In genomic region chr13:46469064-46469463, GRCh38 we compare ENCODE assay signal across 13 cellular contexts.
DNase-seq lines count a peak whose midpoint lies in the region; ATAC-seq and TF ChIP-seq lines count a peak whose summit lies in the region.
"Had no signal": no experiment of that assay in that cellular context is flagged by ENCODE, and none has a peak within 500 bp of the region (broad histone marks: within the 10 kb centered on the region; RNA-seq: fewer than 3 reads in every experiment).

No MANE protein-coding gene starts in this region.

- H3K27ac ChIP-seq in HEK293 (ENCODE audit: extremely low read depth, low read depth, low read length) (no peak overlapping the region), tibial artery (peak overlapping the region; percentile 8 to 11), spleen (no peak overlapping the region), upper lobe of right lung (no peak overlapping the region)
- H3K27ac ChIP-seq: SJCRH30, testis had no signal

- peak overlapping the region; percentile 60 for H3K9ac ChIP-seq in adipocyte (ENCODE audit: low read length)

- TF ChIP-seq POLR2A in spleen (IDR thresholded peaks at IDR 0.05), result no peak

- peaks cover 11% of the 10 kb centered on the region for H3K4me1 Mint-ChIP-seq in glutamatergic neuron (ENCODE audit: low read depth, unreplicated experiment)

- peaks cover 5% of the 10 kb centered on the region; the same call in 1 of the 2 replicates for H3K4me1 ChIP-seq in HEK293 (ENCODE audit: control insufficient read depth, insufficient read depth, low read length)
- H3K4me1 ChIP-seq in adipocyte (ENCODE audit: control insufficient read depth, insufficient read depth, low read length), result peaks cover 21% of the 10 kb centered on the region
- peaks cover 0 to 28% (median 14%) of the 10 kb centered on the region in 4 donors for H3K4me1 ChIP-seq in tibial artery
- H3K4me1 ChIP-seq in spleen, result no peaks in the 10 kb centered on the region
- H3K4me1 ChIP-seq in upper lobe of right lung, result no peaks in the 10 kb centered on the region
- H3K4me1 ChIP-seq: testis had no signal

- H3K36me3 Mint-ChIP-seq in glutamatergic neuron (ENCODE audit: unreplicated experiment), result no peaks in the 10 kb centered on the region

- CTCF ChIA-PET in HEK293 (lab: Yijun Ruan, JAX), result interaction anchor here (0.6 to 0.8 kb wide), 3 partner anchors 17 to 232 kb away, joined by 4 to 7 read pairs (median 6); no protein-coding TSS in a partner anchor

- H3K27me3 ChIP-seq in adipocyte (replicated peaks; ENCODE audit: control insufficient read depth, insufficient read depth, low read length) (no peaks in the 10 kb centered on the region), tibial artery (no peaks in the 10 kb centered on the region), spleen (replicated peaks in 1 of 7) (no peaks in the 10 kb centered on the region), upper lobe of right lung (no peaks in the 10 kb centered on the region)
- H3K27me3 ChIP-seq: SJCRH30, testis had no signal

- H3K27me3 Mint-ChIP-seq in glutamatergic neuron (ENCODE audit: unreplicated experiment), result no peaks in the 10 kb centered on the region

- intact Hi-C loops in tibial artery (cut with DNase I; ENCODE audit: low total_unique reads) (no loop called here), spleen (cut with DNase I; ENCODE audit: low total_unique reads) (no loop called here), upper lobe of right lung (cut with DNase I) (no loop called here)

- 22 to 36% (median 27%) methylated on average over 2 of the region's 2 CpGs for WGBS in spleen, 5 donors

- peak; percentile 80 for DNase-seq in adipocyte (ENCODE audit: low read depth)
- no peak for DNase-seq in glutamatergic neuron
- DNase-seq in tibial artery, result no peak
- no peak for DNase-seq in NCI-H2171 treated with DMSO at 0.1 percent for 48 hours (lab: John Stamatoyannopoulos, UW)
- no peak for DNase-seq in spleen
- no peak for DNase-seq in upper lobe of right lung
- DNase-seq: activated T-cell treated with anti-CD3 and anti-CD28 coated beads, Interleukin-2, amount 50 U/mL, for 4 hours; COR-L47; NCI-H187 treated with DMSO at 0.1 percent for 48 hours; SJCRH30; testis had no signal

- H3K9me3 ChIP-seq in HEK293 (ENCODE audit: control insufficient read depth, insufficient read depth, low read depth, low read length), result no peaks in the 10 kb centered on the region
- no peaks in the 10 kb centered on the region for H3K9me3 ChIP-seq in adipocyte (ENCODE audit: control insufficient read depth, low read length)
- no peaks in the 10 kb centered on the region for H3K9me3 ChIP-seq in tibial artery
- no peaks in the 10 kb centered on the region for H3K9me3 ChIP-seq in spleen
- no peaks in the 10 kb centered on the region for H3K9me3 ChIP-seq in upper lobe of right lung
- H3K9me3 ChIP-seq: SJCRH30, testis had no signal

- ATAC-seq in upper lobe of right lung, result no peak
- ATAC-seq: activated T-cell treated with anti-CD3 and anti-CD28 coated beads, Interleukin-2, amount 50 U/mL, for 4 hours; GM23338 had no signal

- H3K4me3 Mint-ChIP-seq in glutamatergic neuron (ENCODE audit: unreplicated experiment), result peak overlapping the region; percentile 8
- H3K4me3 Mint-ChIP-seq: activated T-cell treated with anti-CD3 and anti-CD28 coated beads, Interleukin-2, amount 50 U/mL, for 4 hours; GM23338 had no signal

- H3K36me3 ChIP-seq in HEK293 (ENCODE audit: control insufficient read depth in 2 of 2, insufficient read depth in 1 of 2, low read length in 2 of 2) (no peaks in the 10 kb centered on the region), adipocyte (ENCODE audit: control insufficient read depth, insufficient read depth, low read length, severe bottlenecking) (no peaks in the 10 kb centered on the region), tibial artery (no peaks in the 10 kb centered on the region), spleen (no peaks in the 10 kb centered on the region), upper lobe of right lung (no peaks in the 10 kb centered on the region)
- H3K36me3 ChIP-seq: SJCRH30 had no signal

- H3K27ac Mint-ChIP-seq in glutamatergic neuron (ENCODE audit: unreplicated experiment), result peak overlapping the region; percentile 80
- H3K27ac Mint-ChIP-seq: GM23338 had no signal

- POLR2A ChIA-PET in HEK293 (lab: Yijun Ruan, JAX), result interaction anchor here (0.6 kb wide), 1 partner anchor 647 kb away, joined by 3 read pairs; no protein-coding TSS in a partner anchor

- TF ChIP-seq CTCF in HEK293 (tag by site-specific recombination; IDR thresholded peaks at IDR 0.05), result no peak
- TF ChIP-seq CTCF in glutamatergic neuron (IDR thresholded peaks at IDR 0.05; ENCODE audit: partially characterized antibody, unreplicated experiment), result no peak
- no peak for TF ChIP-seq CTCF in tibial artery (IDR thresholded peaks at IDR 0.05)
- no peak for TF ChIP-seq CTCF in spleen (IDR thresholded peaks at IDR 0.05 in 8 of 11, conservative IDR thresholded peaks at IDR 0.05 in 3 of 11)
- TF ChIP-seq CTCF in upper lobe of right lung (IDR thresholded peaks at IDR 0.05), result no peak

- peaks cover 2% of the 10 kb centered on the region for H3K9me3 Mint-ChIP-seq in glutamatergic neuron (ENCODE audit: unreplicated experiment)
- H3K9me3 Mint-ChIP-seq: activated T-cell treated with anti-CD3 and anti-CD28 coated beads, Interleukin-2, amount 50 U/mL, for 4 hours; GM23338 had no signal

- H3K4me3 ChIP-seq in HEK293 (ENCODE audit: low read depth, low read length) (no peak overlapping the region), adipocyte (ENCODE audit: low read length) (no peak overlapping the region), tibial artery (no peak overlapping the region), spleen (no peak overlapping the region), upper lobe of right lung (no peak overlapping the region)
- H3K4me3 ChIP-seq: GM23338, SJCRH30, testis had no signal

TF ChIP-seq in HEK293, 187 proteins besides CTCF, POLR2A, EP300 and RAD21 (continues in another document):
- TF ChIP-seq ZNF645 (tag by site-specific recombination; IDR thresholded peaks at IDR 0.05), result no peak
- TF ChIP-seq ZXDB (tag by site-specific recombination; IDR thresholded peaks at IDR 0.05), result no peak
- TF ChIP-seq ATF2 (tag by site-specific recombination; IDR thresholded peaks at IDR 0.05; ENCODE audit: low read depth), result peak; percentile 60
- TF ChIP-seq ZNF423 (tag by site-specific recombination; IDR thresholded peaks at IDR 0.05), result no peak
- peak; percentile 88 for TF ChIP-seq PRDM6 (tag by site-specific recombination; IDR thresholded peaks at IDR 0.05)
- TF ChIP-seq ZNF530 (tag by site-specific recombination; IDR thresholded peaks at IDR 0.05; ENCODE audit: low read depth), result no peak
- TF ChIP-seq ZNF670 (tag by site-specific recombination; IDR thresholded peaks at IDR 0.05; ENCODE audit: low read depth), result no peak
- TF ChIP-seq HIC1 (tag by site-specific recombination; IDR thresholded peaks at IDR 0.05), result no peak

Comparison
In these comparisons a context has a peak if more than half of its experiments do, and no peak if none do; other contexts are left out.
1. H3K27ac ChIP-seq: peak in tibial artery (2 of 2); none in HEK293 (single experiment), spleen (0 of 8) and upper lobe of right lung (single experiment).